In the genomic region with DNA sequence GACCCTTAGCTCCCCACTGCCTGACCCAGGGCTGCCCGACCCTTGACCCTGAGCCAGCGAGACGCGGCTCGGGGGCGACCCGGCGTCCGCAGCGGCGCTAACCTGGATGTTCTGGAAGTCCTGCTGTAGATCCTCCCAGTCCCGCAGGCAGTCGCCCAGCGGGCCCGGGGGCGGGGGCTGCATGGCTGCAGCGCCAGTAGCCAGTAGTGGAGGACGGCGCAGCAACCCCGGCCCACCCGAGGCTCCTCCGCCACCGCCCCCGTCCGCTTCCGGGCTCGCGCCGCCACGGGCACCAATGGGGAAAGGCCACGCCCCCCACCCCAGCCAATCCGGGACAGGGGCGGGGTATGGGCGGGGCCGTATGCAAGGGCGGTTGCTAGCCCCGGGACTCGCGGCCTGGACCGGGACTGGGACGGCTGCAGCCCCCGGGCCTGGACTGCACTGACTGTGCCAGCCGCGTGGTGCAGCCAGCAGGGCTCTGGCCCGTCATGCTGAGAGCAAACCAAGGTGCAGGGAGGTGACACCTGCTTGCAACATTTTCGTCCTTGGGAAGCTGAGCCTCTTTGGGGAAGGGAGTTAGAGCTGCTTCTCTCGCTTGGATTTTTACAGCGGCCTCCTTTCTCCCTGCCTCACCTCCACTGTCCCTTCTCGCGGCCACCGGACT, we compare ENCODE assay signal across 8 cellular contexts. TPM values are rescaled to one million over a fixed set of nuclear protein-coding genes. Genes with fewer than 3 reads are reported as not detected.
A peak's percentile ranks its signal among the peaks of the same experiment; 100 is the strongest.
DNase-seq lines count a peak whose midpoint lies in the region; ATAC-seq, FAIRE-seq and TF ChIP-seq lines count a peak whose summit lies in the region.

Gene TMEM120A (minus strand): TSS at position 208 of the 664 bp plus-strand sequence. CDS start 25 bp downstream, at position 183.

- 1 to 2% (median 2%) methylated on average over 40 to 51 of the region's 51 CpGs for WGBS in small intestine, 3 donors

- no peaks in the 10 kb centered on the region for H3K27me3 ChIP-seq in WERI-Rb-1 (ENCODE audit: insufficient read depth, low read depth, severe bottlenecking)
- H3K27me3 ChIP-seq in breast epithelium: no peaks in the 10 kb centered on the region
- H3K27me3 ChIP-seq in small intestine (ENCODE audit: control insufficient read depth in 2 of 2, insufficient read depth in 2 of 2, low read length in 2 of 2): no peaks in the 10 kb centered on the region

- peak; percentile 6 for TF ChIP-seq POLR2A in breast epithelium (IDR thresholded peaks at IDR 0.05)

- H3K9me3 ChIP-seq in WERI-Rb-1 (ENCODE audit: severe bottlenecking) (no peaks in the 10 kb centered on the region), breast epithelium (no peaks in the 10 kb centered on the region), small intestine (ENCODE audit: control insufficient read depth, low read depth) (no peaks in the 10 kb centered on the region)

- DNase-seq in AG08396 (ENCODE audit: low spot score) (peak; percentile 100), NCI-H2227 (lab: John Stamatoyannopoulos, UW; ENCODE audit: unreplicated experiment) (peak; percentile 98), WERI-Rb-1 (peak; percentile 96), breast epithelium (ENCODE audit: low spot score in 2 of 2) (peak; percentile 90 to 96), iPS-NIHi11 (ENCODE audit: low spot score) (peak; percentile 100), small intestine (peak; percentile 95)

- H3K36me3 ChIP-seq in WERI-Rb-1: no peaks in the 10 kb centered on the region; the same call in 1 of the 2 replicates
- H3K36me3 ChIP-seq in breast epithelium: no peaks in the 10 kb centered on the region
- no peaks in the 10 kb centered on the region for H3K36me3 ChIP-seq in small intestine (ENCODE audit: control insufficient read depth in 2 of 2, insufficient read depth in 2 of 2, low read length in 2 of 2)

- H3K4me3 ChIP-seq in WERI-Rb-1 (ENCODE audit: low read depth, low read length) (peak within 1 kb of the TSS; percentile 79), breast epithelium (peak within 1 kb of the TSS; percentile 80 to 90 (median 88)), small intestine (ENCODE audit: low read depth in 1 of 2, low read length in 2 of 2) (peak within 1 kb of the TSS; percentile 61 to 62)

- ATAC-seq in GM18909 (IDR thresholded peaks at IDR 0.05; ENCODE audit: poor library complexity, unreplicated experiment): peak; percentile 91
- peak; percentile 93 for ATAC-seq in HG03159 (IDR thresholded peaks at IDR 0.05; ENCODE audit: unreplicated experiment)

- intact Hi-C loops in breast epithelium (cut with DNase I; ENCODE audit: low total_unique reads): no loop called here

- H3K4me1 ChIP-seq in breast epithelium (peaks cover under 1 to 12% of the 10 kb centered on the region in 2 donors), small intestine (ENCODE audit: control insufficient read depth in 2 of 2, insufficient read depth in 1 of 2, low read depth in 1 of 2, low read length in 1 of 2) (peaks cover 4 to 6% of the 10 kb centered on the region in 2 donors)

- TF ChIP-seq CTCF in WERI-Rb-1 (IDR thresholded peaks at IDR 0.05; ENCODE audit: low read depth, low read length) (0 out of 2 replicates have a peak, but pooled peaks have one; percentile 15), breast epithelium (IDR thresholded peaks at IDR 0.05) (peak in 1 of 3 donors; percentile 18)

- peak within 1 kb of the TSS; percentile 50 for H3K27ac ChIP-seq in WERI-Rb-1
- peak within 1 kb of the TSS; percentile 81 to 94 for H3K27ac ChIP-seq in breast epithelium
- peak within 1 kb of the TSS; percentile 89 for H3K27ac ChIP-seq in small intestine (ENCODE audit: low read depth in 1 of 2, low read length in 1 of 2)

- no peak for FAIRE-seq in small intestine (lab: Jason Lieb, UNC)

RNA-seq across cellular contexts. Expression of gene TMEM120A, which starts in this region (rescaled TPM):
- total RNA-seq in breast epithelium: 10 to 100 TPM; 27.2 to 52.0 (median 42.9) TPM
- 100 to 1,000 TPM in 2 of 3 donors, 10 to 100 TPM in 1; 99.6 to 207 (median 202) TPM for polyA plus RNA-seq in small intestine

Comparison
In these comparisons a context has a peak if more than half of its experiments do, and no peak if none do; other contexts are left out.
1. Peak in every context shown above with its lines: DNase-seq, ATAC-seq, H3K4me3 ChIP-seq and H3K27ac ChIP-seq.